In genomic region chr1:36419569-36419968, GRCh38 we compare ENCODE assay signal across 22 cellular contexts.
"Had no signal": no experiment of that assay in that cellular context is flagged by ENCODE, and none has a peak within 500 bp of the region (broad histone marks: within the 10 kb centered on the region; RNA-seq: fewer than 3 reads in every experiment).

No MANE protein-coding gene starts in this region.

- H3K9me3 ChIP-seq: adrenal gland, pancreas, tibial nerve had no signal

- H3K4me1 ChIP-seq: neural progenitor cell had no signal

- H3K27me3 ChIP-seq: adrenal gland, cardiac muscle cell, dorsolateral prefrontal cortex, neural progenitor cell, pancreas, tibial nerve had no signal

- H3K36me3 Mint-ChIP-seq: activated naive CD4-positive, alpha-beta T cell treated with anti-CD3 and anti-CD28 coated beads, Interleukin-2, amount 10 ng/mL, durations not matched to agents 7 days and 5 days; naive B cell; stimulated activated naive B cell treated with anti-CD40 and anti-IgM and Interleukin-4, amounts not matched to agents 10 μg/mL and 1 μg/mL and 100 μg/mL, for 72 hours had no signal

- H3K27ac Mint-ChIP-seq: activated B cell treated with CpG ODN at 0.5 μM for 24 hours; endodermal cell; neural progenitor cell; stimulated activated naive B cell treated with anti-CD40 and anti-IgM and Interleukin-4, amounts not matched to agents 10 μg/mL and 1 μg/mL and 100 μg/mL, for 72 hours had no signal

- H3K4me3 Mint-ChIP-seq: activated B cell treated with CpG ODN at 0.5 μM for 24 hours; activated naive CD4-positive, alpha-beta T cell treated with anti-CD3 and anti-CD28 coated beads, Interleukin-2, amount 10 ng/mL, durations not matched to agents 7 days and 5 days; endodermal cell; naive B cell; neural progenitor cell; stimulated activated naive B cell treated with anti-CD40 and anti-IgM and Interleukin-4, amounts not matched to agents 10 μg/mL and 1 μg/mL and 100 μg/mL, for 72 hours had no signal

- ATAC-seq: left colon; stimulated activated naive B cell treated with anti-CD40 and anti-IgM and Interleukin-4, amounts not matched to agents 10 μg/mL and 1 μg/mL and 100 μg/mL, for 72 hours had no signal

- H3K4me3 ChIP-seq: adrenal gland, cardiac muscle cell, dorsolateral prefrontal cortex, neural progenitor cell, pancreas, skin epidermis, tibial nerve had no signal

- H3K27me3 Mint-ChIP-seq: activated B cell treated with CpG ODN at 0.5 μM for 24 hours; activated naive CD4-positive, alpha-beta T cell treated with anti-CD3 and anti-CD28 coated beads, Interleukin-2, amount 10 ng/mL, durations not matched to agents 7 days and 5 days; naive B cell; stimulated activated naive B cell treated with anti-CD40 and anti-IgM and Interleukin-4, amounts not matched to agents 10 μg/mL and 1 μg/mL and 100 μg/mL, for 72 hours had no signal

- DNase-seq: activated B cell treated with CpG ODN at 0.5 μM for 24 hours; activated CD4-positive, alpha-beta T cell treated with anti-CD3 and anti-CD28 coated beads, Interleukin-2, amount 50 U/mL, for 1 hour; activated CD8-positive, alpha-beta memory T cell treated with anti-CD3 and anti-CD28 coated beads for 24 hours; activated naive CD4-positive, alpha-beta T cell treated with anti-CD3 and anti-CD28 coated beads, Interleukin-2, amount 10 ng/mL, durations not matched to agents 7 days and 5 days; adrenal gland; dorsolateral prefrontal cortex; endodermal cell; erythroblast; foreskin melanocyte; head of caudate nucleus; left colon; naive B cell; pancreas; SIG-M5; stimulated activated CD4-positive, alpha-beta T cell treated with anti-CD3 and anti-CD28 coated beads, Interleukin-15, amount 100 ng/mL, for 24 hours; stimulated activated CD4-positive, alpha-beta T cell treated with anti-CD3 and anti-CD28 coated beads, Interleukin-4, amount 100 ng/mL, for 1 hour; stimulated activated naive B cell treated with anti-CD40 and anti-IgM and Interleukin-4, amounts not matched to agents 10 μg/mL and 1 μg/mL and 100 μg/mL, for 72 hours; T-helper 2 cell had no signal

- H3K9me3 Mint-ChIP-seq: activated B cell treated with CpG ODN at 0.5 μM for 24 hours; activated naive CD4-positive, alpha-beta T cell treated with anti-CD3 and anti-CD28 coated beads, Interleukin-2, amount 10 ng/mL, durations not matched to agents 7 days and 5 days; naive B cell; neural progenitor cell; stimulated activated naive B cell treated with anti-CD40 and anti-IgM and Interleukin-4, amounts not matched to agents 10 μg/mL and 1 μg/mL and 100 μg/mL, for 72 hours had no signal

- H3K36me3 ChIP-seq: adrenal gland, neural progenitor cell had no signal

- H3K27ac ChIP-seq: adrenal gland, cardiac muscle cell, neural progenitor cell, pancreas had no signal
